Comparison of ENCODE assay signal across 16 cellular contexts in the genomic region with DNA sequence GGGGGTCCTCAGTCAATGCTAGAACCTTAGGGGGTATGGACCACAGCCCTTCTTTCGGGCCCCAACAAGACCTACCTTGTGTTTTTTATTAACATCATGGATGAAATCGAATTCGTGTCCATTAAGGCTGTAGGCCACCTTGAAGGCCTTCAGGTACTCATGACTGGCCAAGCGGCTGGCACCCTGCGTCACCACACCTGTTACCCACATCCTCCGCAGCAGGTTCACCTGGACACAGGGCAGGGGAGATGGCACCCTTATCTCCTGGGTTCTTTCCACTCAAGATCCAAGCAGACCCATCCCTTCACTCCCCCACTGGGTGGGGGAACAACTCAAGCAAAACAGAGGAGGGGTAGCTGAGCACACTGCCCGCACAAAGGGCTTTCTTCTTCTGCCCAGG.
"Had no signal": no experiment of that assay in that cellular context is flagged by ENCODE, and none has a peak within 500 bp of the region (broad histone marks: within the 10 kb centered on the region; RNA-seq: fewer than 3 reads in every experiment).

No MANE protein-coding gene starts in this region.

- H3K9me3 ChIP-seq: breast epithelium, lower lobe of right lung, transverse colon had no signal

- H3K27ac ChIP-seq: lower lobe of right lung, SK-N-MC, transverse colon had no signal

- H3K36me3 Mint-ChIP-seq: natural killer cell treated with Interleukin-12 subunit alpha and Interleukin-12 subunit beta and Interleukin-15 and Interleukin-18, amount 100 ng/mL, for 72 hours had no signal

- H3K4me3 Mint-ChIP-seq: activated B cell treated with CpG ODN at 0.5 μM for 24 hours; activated CD8-positive, alpha-beta T cell treated with anti-CD3 and anti-CD28 coated beads for 36 hours; activated naive CD4-positive, alpha-beta T cell treated with anti-CD3 and anti-CD28 coated beads, Interleukin-2, amount 50 U/mL, for 24 hours; activated T-cell treated with anti-CD3 and anti-CD28 coated beads, Interleukin-2, amount 50 U/mL, for 4 hours; natural killer cell treated with Interleukin-12 subunit alpha and Interleukin-12 subunit beta and Interleukin-15 and Interleukin-18, amount 100 ng/mL, for 72 hours had no signal

- FAIRE-seq: astrocyte had no signal

- H3K36me3 ChIP-seq: breast epithelium, transverse colon had no signal

- H3K9me3 Mint-ChIP-seq: activated B cell treated with CpG ODN at 0.5 μM for 24 hours; activated CD8-positive, alpha-beta T cell treated with anti-CD3 and anti-CD28 coated beads for 36 hours; activated naive CD4-positive, alpha-beta T cell treated with anti-CD3 and anti-CD28 coated beads, Interleukin-2, amount 50 U/mL, for 24 hours; activated T-cell treated with anti-CD3 and anti-CD28 coated beads, Interleukin-2, amount 50 U/mL, for 4 hours; natural killer cell treated with Interleukin-12 subunit alpha and Interleukin-12 subunit beta and Interleukin-15 and Interleukin-18, amount 100 ng/mL, for 72 hours had no signal

- H3K27me3 Mint-ChIP-seq: activated B cell treated with CpG ODN at 0.5 μM for 24 hours; activated CD8-positive, alpha-beta T cell treated with anti-CD3 and anti-CD28 coated beads for 36 hours; activated naive CD4-positive, alpha-beta T cell treated with anti-CD3 and anti-CD28 coated beads, Interleukin-2, amount 50 U/mL, for 24 hours; natural killer cell treated with Interleukin-12 subunit alpha and Interleukin-12 subunit beta and Interleukin-15 and Interleukin-18, amount 100 ng/mL, for 72 hours had no signal

- H3K27me3 ChIP-seq: breast epithelium, hepatocyte, transverse colon had no signal

- H3K27ac Mint-ChIP-seq: activated B cell treated with CpG ODN at 0.5 μM for 24 hours; activated CD8-positive, alpha-beta T cell treated with anti-CD3 and anti-CD28 coated beads for 36 hours; natural killer cell treated with Interleukin-12 subunit alpha and Interleukin-12 subunit beta and Interleukin-15 and Interleukin-18, amount 100 ng/mL, for 72 hours had no signal

- ATAC-seq: activated CD8-positive, alpha-beta T cell treated with anti-CD3 and anti-CD28 coated beads for 36 hours; activated T-cell treated with anti-CD3 and anti-CD28 coated beads, Interleukin-2, amount 50 U/mL, for 4 hours; lower lobe of right lung; natural killer cell treated with Interleukin-12 subunit alpha and Interleukin-12 subunit beta and Interleukin-15 and Interleukin-18, amount 100 ng/mL, for 72 hours; stimulated activated naive CD8-positive, alpha-beta T cell treated with anti-CD3 and anti-CD28 coated beads, Interleukin-15, Interleukin-2, amounts not matched to agents 100 U/mL and 50 U/mL, for 24 hours had no signal

- DNase-seq: activated B cell treated with CpG ODN at 0.5 μM for 24 hours; activated CD4-positive, alpha-beta T cell treated with anti-CD3 and anti-CD28 coated beads for 48 hours; activated CD8-positive, alpha-beta T cell treated with anti-CD3 and anti-CD28 coated beads for 36 hours; activated T-cell treated with anti-CD3 and anti-CD28 coated beads, Interleukin-2, amount 50 U/mL, for 4 hours; effector CD4-positive, alpha-beta T cell; lower lobe of right lung; retina; stimulated activated naive CD8-positive, alpha-beta T cell treated with anti-CD3 and anti-CD28 coated beads, Interleukin-15, Interleukin-2, amounts not matched to agents 100 U/mL and 50 U/mL, for 24 hours; transverse colon had no signal

- H3K4me3 ChIP-seq: breast epithelium, hepatocyte, lower lobe of right lung, SK-N-MC, skin epidermis, transverse colon had no signal
